ENCODE assay signal across 17 cellular contexts in the genomic region with DNA sequence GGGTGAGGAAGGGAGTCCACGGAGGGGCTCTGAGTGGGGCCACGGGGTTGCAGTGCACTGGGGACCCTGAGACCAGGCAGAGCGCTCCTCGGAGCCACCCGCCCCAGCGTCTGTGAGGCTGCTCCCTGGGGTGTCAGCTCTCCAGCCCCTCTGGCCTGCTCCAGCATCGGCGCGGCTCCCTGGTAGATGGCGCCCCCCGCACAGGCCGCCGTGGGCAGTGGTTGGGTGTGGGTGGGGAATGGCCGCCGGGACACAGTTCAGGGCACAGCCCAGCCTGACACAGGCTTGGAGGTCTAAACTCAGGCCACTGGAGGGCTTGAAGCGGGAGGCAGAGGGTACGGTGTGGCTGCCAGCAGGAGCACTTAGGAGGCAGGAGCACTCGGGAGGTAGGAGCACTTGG.
DNase-seq lines count a peak whose midpoint lies in the region; ATAC-seq, FAIRE-seq and TF ChIP-seq lines count a peak whose summit lies in the region.
"Had no signal": no experiment of that assay in that cellular context is flagged by ENCODE, and none has a peak within 500 bp of the region (broad histone marks: within the 10 kb centered on the region; RNA-seq: fewer than 3 reads in every experiment).

No MANE protein-coding gene starts in this region.

- no peak overlapping the region for H4K8ac ChIP-seq in H1 (ENCODE audit: extremely low read depth, insufficient read depth, low read length)
- H4K8ac ChIP-seq in mesendoderm (ENCODE audit: low read depth, low read length), result no peak overlapping the region

- no peaks in the 10 kb centered on the region for H3K23me2 ChIP-seq in H1 (ENCODE audit: low read depth, low read length)

- H3K9me3 ChIP-seq in H1 (ENCODE audit: insufficient read depth in 2 of 2, low read depth in 1 of 2, low read length in 1 of 2), result peaks cover 0 to 6% of the 10 kb centered on the region in 2 experiments; a peak in 2 of 4 replicates

- no peak overlapping the region for H3K56ac ChIP-seq in H1 (replicated peaks; ENCODE audit: insufficient read length, low read depth, low read length)
- peak overlapping the region; percentile 50 for H3K56ac ChIP-seq in mesendoderm (ENCODE audit: low read length)

- H3K4ac ChIP-seq in H1 (replicated peaks; ENCODE audit: insufficient read length, low read depth, low read length) (no peak overlapping the region), mesendoderm (ENCODE audit: low read depth, low read length) (no peak overlapping the region)

- no peaks in the 10 kb centered on the region for H3K4me1 Mint-ChIP-seq in CD14-positive monocyte
- H3K4me1 Mint-ChIP-seq: IgD-negative memory B cell had no signal

- H3K27ac Mint-ChIP-seq in CD14-positive monocyte, result no peak overlapping the region
- H3K27ac Mint-ChIP-seq: CD4-positive, alpha-beta T cell; IgD-negative memory B cell had no signal

- H3K9ac ChIP-seq in H1 (replicated peaks in 1 of 4; ENCODE audit: extremely low read depth in 1 of 4, low read depth in 3 of 4, low read length in 3 of 4) (no peak overlapping the region), mesendoderm (ENCODE audit: low read length) (no peak overlapping the region)
- H3K9ac ChIP-seq: BLaER1 treated with 17β-estradiol and CSF1 and Interleukin-3, amounts not matched to agents 10 nM and 100 nM had no signal

- TF ChIP-seq EP300 in H1 (IDR thresholded peaks at IDR 0.05; ENCODE audit: borderline replicate concordance in 1 of 2, low read depth in 2 of 2, low read length in 2 of 2), result no peak

- H2AK5ac ChIP-seq in H1 (ENCODE audit: low read depth, low read length) (peak overlapping the region; percentile 82; the same call in 1 of the 2 replicates), mesendoderm (ENCODE audit: low read length) (no peak overlapping the region)

- H3K4me3 Mint-ChIP-seq in CD14-positive monocyte, result no peak overlapping the region
- H3K4me3 Mint-ChIP-seq: CD4-positive, alpha-beta T cell had no signal

- H2BK120ac ChIP-seq in H1 (replicated peaks; ENCODE audit: low read depth, low read length), result peak overlapping the region; percentile 75
- no peak overlapping the region for H2BK120ac ChIP-seq in mesendoderm (ENCODE audit: low read depth, low read length)

- no peaks in the 10 kb centered on the region for H3K36me3 Mint-ChIP-seq in CD14-positive monocyte
- H3K36me3 Mint-ChIP-seq: IgD-negative memory B cell had no signal

- peak overlapping the region; percentile 91 for H2BK12ac ChIP-seq in H1 (ENCODE audit: low read depth, low read length)

- CTCF ChIA-PET in H1 (lab: Charles Lee; ENCODE audit: partially characterized antibody), result interaction anchor here (0.6 to 1.4 kb wide), 2 partner anchors 108 to 224 kb away, joined by 3 read pairs; no protein-coding TSS in a partner anchor

- no peak overlapping the region for H3K23ac ChIP-seq in H1 (ENCODE audit: insufficient read length)
- H3K23ac ChIP-seq in mesendoderm (ENCODE audit: low read length), result no peak overlapping the region

- H3K18ac ChIP-seq in H1 (ENCODE audit: extremely low read depth, low read length) (peak overlapping the region; percentile 86), mesendoderm (ENCODE audit: low read length) (peak overlapping the region; percentile 7)

- H3K79me2 ChIP-seq in H1 (ENCODE audit: control insufficient read depth in 1 of 2, insufficient read depth in 2 of 2, low read length in 2 of 2) (no peaks in the 10 kb centered on the region), mesendoderm (ENCODE audit: control insufficient read depth, insufficient read depth, low read length) (no peaks in the 10 kb centered on the region)

- peak; percentile 39 for DNase-seq in CD14-positive monocyte (ENCODE audit: low spot score)
- DNase-seq in H1 (ENCODE audit: low read depth in 1 of 2, low spot score in 2 of 2), result no peak
- no peak for DNase-seq in mesendoderm
- peak; percentile 62 for DNase-seq in posterior vena cava (ENCODE audit: low spot score)
- no peak for DNase-seq in KBM-7
- no peak for DNase-seq in GOT3 (lab: John Stamatoyannopoulos, UW)
- no peak for DNase-seq in NCI-H2171 (lab: John Stamatoyannopoulos, UW)
- DNase-seq: 8988T; Calu3; CD4-positive, alpha-beta T cell; DMS 273 treated with DMSO at 0.1 percent for 48 hours had no signal

- no peak overlapping the region for H3K14ac ChIP-seq in H1 (ENCODE audit: insufficient read length)

- WGBS in H1 (ENCODE audit: extremely low coverage in 1 of 2, insufficient coverage in 1 of 2, insufficient read length in 1 of 2, insufficient replicate concordance in 2 of 2, low coverage in 1 of 2, low lambda C conversion rate in 2 of 2, missing lambda C conversion rate in 1 of 2), 2 experiments, result 89% methylated on average over 13 of the region's 18 CpGs; no CpG with 5 or more reads in 1 of the 2 experiments
- no CpG with 5 or more reads among the region's 18 CpGs for WGBS in mesendoderm (ENCODE audit: extremely low coverage, insufficient coverage, low lambda C conversion rate)

- peaks cover 0 to 2% (median 0%) of the 10 kb centered on the region in 4 experiments; a peak in 3 of 7 replicates for H3K27me3 ChIP-seq in H1 (replicated peaks in 1 of 4; ENCODE audit: control insufficient read depth in 3 of 4, extremely low read depth in 1 of 4, insufficient read depth in 3 of 4, low read length in 3 of 4)
- H3K27me3 ChIP-seq in mesendoderm (ENCODE audit: insufficient read depth, low read length, poor library complexity), result no peaks in the 10 kb centered on the region

- no peak for FAIRE-seq in H1 (lab: Jason Lieb, UNC)
- FAIRE-seq: GM12878, H54 had no signal

- no peak for TF ChIP-seq CTCF in CD14-positive monocyte (IDR thresholded peaks at IDR 0.05)
- TF ChIP-seq CTCF in H1 (IDR thresholded peaks at IDR 0.05; ENCODE audit: control extremely low read depth in 1 of 3, insufficient read depth in 1 of 3, low read depth in 1 of 3, low read length in 3 of 3), result no peak

- H2BK20ac ChIP-seq in H1 (ENCODE audit: low read length), result peak overlapping the region; percentile 74

- H4K5ac ChIP-seq in H1 (ENCODE audit: insufficient read length, low read depth, low read length) (no peak overlapping the region), mesendoderm (ENCODE audit: low read length) (no peak overlapping the region)

- H3K27ac ChIP-seq in H1 (ENCODE audit: low read depth, low read length) (no peak overlapping the region), mesendoderm (ENCODE audit: low read depth, low read length) (no peak overlapping the region)
- H3K27ac ChIP-seq: BLaER1 treated with 17β-estradiol and CSF1 and Interleukin-3, amounts not matched to agents 10 nM and 100 nM had no signal

- peak overlapping the region; percentile 93 for H4K91ac ChIP-seq in H1 (replicated peaks; ENCODE audit: insufficient read length, low read length)

- POLR2A ChIA-PET in H1 (lab: Charles Lee; ENCODE audit: partially characterized antibody), result no interaction called here

- peak overlapping the region; percentile 75; the same call in 1 of the 2 replicates for H2BK5ac ChIP-seq in H1 (ENCODE audit: low read depth, low read length)
- peak overlapping the region; percentile 34 for H2BK5ac ChIP-seq in mesendoderm (ENCODE audit: low read length)

- TF ChIP-seq RAD21 in H1 (IDR thresholded peaks at IDR 0.05 in 1 of 2, conservative IDR thresholded peaks at IDR 0.05 in 1 of 2; ENCODE audit: low read depth in 2 of 2, low read length in 2 of 2), result no peak

- no peaks in the 10 kb centered on the region for H3K36me3 ChIP-seq in H1 (ENCODE audit: control insufficient read depth in 2 of 4, insufficient read depth in 4 of 4, low read length in 3 of 4)
- no peaks in the 10 kb centered on the region for H3K36me3 ChIP-seq in mesendoderm (ENCODE audit: control insufficient read depth, insufficient read depth, low read length)
- H3K36me3 ChIP-seq: BLaER1 treated with 17β-estradiol and CSF1 and Interleukin-3, amounts not matched to agents 10 nM and 100 nM had no signal

- TF ChIP-seq POLR2A in H1 (IDR thresholded peaks at IDR 0.05; ENCODE audit: control extremely low read depth in 1 of 2, low read depth in 2 of 2, low read length in 2 of 2), result no peak

- no peak overlapping the region for H3K4me2 ChIP-seq in H1 (ENCODE audit: insufficient read depth in 1 of 2, low read depth in 2 of 2, low read length in 2 of 2)
- no peak overlapping the region for H3K4me2 ChIP-seq in mesendoderm (ENCODE audit: low read length)
- H3K4me2 ChIP-seq: BLaER1 treated with 17β-estradiol and CSF1 and Interleukin-3, amounts not matched to agents 10 nM and 100 nM had no signal

- no peaks in the 10 kb centered on the region for H3K79me1 ChIP-seq in H1 (ENCODE audit: low read depth, low read length)
- H3K79me1 ChIP-seq in mesendoderm (ENCODE audit: low read length), result no peaks in the 10 kb centered on the region

- peaks cover 0 to 7% (median 1%) of the 10 kb centered on the region in 7 donors for H3K9me3 Mint-ChIP-seq in CD14-positive monocyte
- H3K9me3 Mint-ChIP-seq: CD4-positive, alpha-beta T cell had no signal

- peaks cover 2 to 9% (median 4%) of the 10 kb centered on the region in 3 donors for H3K27me3 Mint-ChIP-seq in CD14-positive monocyte (ENCODE audit: low read depth in 3 of 3)
- H3K27me3 Mint-ChIP-seq: IgD-negative memory B cell had no signal

- peaks cover 0 to 25% (median 13%) of the 10 kb centered on the region in 4 experiments; a peak in 4 of 7 replicates for H3K4me1 ChIP-seq in H1 (replicated peaks in 1 of 4; ENCODE audit: control insufficient read depth in 3 of 4, insufficient read depth in 4 of 4, low read length in 3 of 4)
- H3K4me1 ChIP-seq in mesendoderm (ENCODE audit: control insufficient read depth, low read depth, low read length), result peaks cover 7% of the 10 kb centered on the region

- no peak for ATAC-seq in GM19324 (IDR thresholded peaks at IDR 0.05; ENCODE audit: low FRiP score, unreplicated experiment)
- ATAC-seq: GM12878, HCT116 had no signal

- H4K20me1 ChIP-seq in H1 (replicated peaks in 1 of 2; ENCODE audit: control insufficient read depth in 1 of 2, insufficient read depth in 2 of 2, low read length in 2 of 2), result no peaks in the 10 kb centered on the region
- H4K20me1 ChIP-seq: BLaER1 treated with 17β-estradiol and CSF1 and Interleukin-3, amounts not matched to agents 10 nM and 100 nM had no signal

- H2BK15ac ChIP-seq in H1 (ENCODE audit: low read length) (no peak overlapping the region), mesendoderm (replicated peaks; ENCODE audit: low read depth) (no peak overlapping the region)

- intact Hi-C loops in CD14-positive monocyte (cut with micrococcal nuclease) (no loop called here), posterior vena cava (cut with DNase I) (no loop called here)

- H3K4me3 ChIP-seq in H1 (ENCODE audit: extremely low read depth in 1 of 4, insufficient read depth in 2 of 4, low read depth in 3 of 4, low read length in 4 of 4), result no peak overlapping the region
- H3K4me3 ChIP-seq in mesendoderm (ENCODE audit: low read length), result no peak overlapping the region
- H3K4me3 ChIP-seq: BLaER1 treated with 17β-estradiol and CSF1 and Interleukin-3, amounts not matched to agents 10 nM and 100 nM; GM12878 had no signal

- in situ Hi-C loops in KBM-7 (cut with MboI; ENCODE audit: low pct_unique_long_range_greater_than_20kb, low sequenced_read_pairs), result no loop called here

- no peak overlapping the region for H2AFZ ChIP-seq in H1 (ENCODE audit: low read length)

TF ChIP-seq in H1, 55 proteins besides CTCF, POLR2A, EP300 and RAD21:
- TF ChIP-seq YY1 (IDR thresholded peaks at IDR 0.05; ENCODE audit: low read depth, low read length), result no peak
TF ChIP-seq in H1: peak in this region for 0.

Comparison
In these comparisons a context has a peak if more than half of its experiments do, and no peak if none do; other contexts are left out.
1. DNase-seq: peak in CD14-positive monocyte (single experiment) and posterior vena cava (single experiment); none in H1 (0 of 2), mesendoderm (single experiment), KBM-7 (single experiment), GOT3 (single experiment) and NCI-H2171 (single experiment).